1 cellular context compared by ENCODE assay signal in genomic region chr17:49968380-49969133, GRCh38.
TF ChIP-seq lines count a peak whose summit lies in the region.

No MANE protein-coding gene starts in this region.

TF ChIP-seq in HepG2, 621 proteins besides CTCF, POLR2A, EP300 and RAD21 (continued from another document and continues in another):
- TF ChIP-seq E2F2 (CRISPR knock-in tag; IDR thresholded peaks at IDR 0.05; ENCODE audit: borderline replicate concordance) (no peak), GATAD1 (CRISPR knock-in tag; IDR thresholded peaks at IDR 0.05) (0 out of 2 replicates have a peak, but pooled peaks have one; percentile 29), HNRNPUL1 (IDR thresholded peaks at IDR 0.05; ENCODE audit: low read depth, low read length) (no peak), HNRNPH1 (optimal IDR thresholded peaks at IDR 0.05; ENCODE audit: low read depth, low read length) (no peak), HBP1 (CRISPR knock-in tag; IDR thresholded peaks at IDR 0.05; ENCODE audit: low read depth) (no peak), MAFF (IDR thresholded peaks at IDR 0.05; ENCODE audit: low read depth, low read length) (no peak), ZNF282 (IDR thresholded peaks at IDR 0.05; ENCODE audit: partially characterized antibody) (no peak), ZNF20 (CRISPR knock-in tag; IDR thresholded peaks at IDR 0.05) (no peak), TOPORS (CRISPR knock-in tag; IDR thresholded peaks at IDR 0.05) (no peak; the same call in 1 of the 2 replicates), ZNF773 (CRISPR knock-in tag; IDR thresholded peaks at IDR 0.05; ENCODE audit: borderline replicate concordance) (0 out of 2 replicates have a peak, but pooled peaks have one; percentile 39), ZNF646 (CRISPR knock-in tag; IDR thresholded peaks at IDR 0.05) (no peak), ZFP36L1 (CRISPR knock-in tag; IDR thresholded peaks at IDR 0.05) (no peak), CHD4 (IDR thresholded peaks at IDR 0.05; ENCODE audit: borderline replicate concordance, low read length) (no peak), KDM4B (CRISPR knock-in tag; IDR thresholded peaks at IDR 0.05) (no peak; the same call in 1 of the 2 replicates), RNF2 (conservative IDR thresholded peaks at IDR 0.05; ENCODE audit: low read depth) (peak; percentile 89), ZNF784 (CRISPR knock-in tag; IDR thresholded peaks at IDR 0.05; ENCODE audit: borderline replicate concordance) (no peak), MYC (CRISPR knock-in tag; IDR thresholded peaks at IDR 0.05; ENCODE audit: borderline replicate concordance) (peak; percentile 65; the same call in 1 of the 2 replicates), ZNF770 (CRISPR knock-in tag; IDR thresholded peaks at IDR 0.05) (no peak), NFIC (IDR thresholded peaks at IDR 0.05; ENCODE audit: low read length) (no peak), TRAFD1 (CRISPR knock-in tag; IDR thresholded peaks at IDR 0.05; ENCODE audit: borderline replicate concordance) (no peak), HNF1A (IDR thresholded peaks at IDR 0.05; ENCODE audit: low read depth) (no peak), HNF1A (CRISPR knock-in tag; IDR thresholded peaks at IDR 0.05; ENCODE audit: borderline replicate concordance) (no peak), ZNF30 (CRISPR knock-in tag; IDR thresholded peaks at IDR 0.05) (no peak), ZNF251 (CRISPR knock-in tag; IDR thresholded peaks at IDR 0.05) (no peak), KLF13 (CRISPR knock-in tag; IDR thresholded peaks at IDR 0.05) (no peak), ZMYM2 (CRISPR knock-in tag; IDR thresholded peaks at IDR 0.05) (no peak), ZNF570 (CRISPR knock-in tag; IDR thresholded peaks at IDR 0.05; ENCODE audit: borderline replicate concordance) (0 out of 2 replicates have a peak, but pooled peaks have one; percentile 77), ZNF121 (CRISPR knock-in tag; IDR thresholded peaks at IDR 0.05) (no peak), FOXO1 (CRISPR knock-in tag; IDR thresholded peaks at IDR 0.05) (no peak; the same call in 1 of the 2 replicates), NFAT5 (CRISPR knock-in tag; IDR thresholded peaks at IDR 0.05) (no peak), ZNF33B (CRISPR knock-in tag; IDR thresholded peaks at IDR 0.05) (0 out of 2 replicates have a peak, but pooled peaks have one; percentile 6), ZEB1 (IDR thresholded peaks at IDR 0.05; ENCODE audit: insufficient replicate concordance, low read depth) (no peak)
